Comparison of ENCODE assay signal across 25 cellular contexts in genomic region chr9:136190656-136191548, GRCh38. TPM values are rescaled to one million over a fixed set of nuclear protein-coding genes. Genes with fewer than 3 reads are reported as not detected.
DNase-seq lines count a peak whose midpoint lies in the region; ATAC-seq and TF ChIP-seq lines count a peak whose summit lies in the region.
"Had no signal": no experiment of that assay in that cellular context is flagged by ENCODE, and none has a peak within 500 bp of the region (broad histone marks: within the 10 kb centered on the region; RNA-seq: fewer than 3 reads in every experiment).

No MANE protein-coding gene starts in this region.

- H3K27ac ChIP-seq in BLaER1 treated with 17β-estradiol and CSF1 and Interleukin-3, amounts not matched to agents 10 nM and 100 nM = no peak overlapping the region
- H3K27ac ChIP-seq in GM23338 (ENCODE audit: low read depth) = no peak overlapping the region
- peak overlapping the region; percentile 100 for H3K27ac ChIP-seq in WERI-Rb-1
- H3K27ac ChIP-seq in neural progenitor cell = no peak overlapping the region
- H3K27ac ChIP-seq in prostate gland = no peak overlapping the region

- H3F3A ChIP-seq in GM23338 (replicated peaks; ENCODE audit: low read depth) (no peaks in the 10 kb centered on the region), neural progenitor cell (ENCODE audit: low read depth) (peaks cover 17% of the 10 kb centered on the region)

- TF ChIP-seq POLR2A in prostate gland (IDR thresholded peaks at IDR 0.05) = no peak

- H3K79me2 ChIP-seq in GM23338 (replicated peaks; ENCODE audit: insufficient read depth) (no peaks in the 10 kb centered on the region), neural progenitor cell (ENCODE audit: low read depth) (no peaks in the 10 kb centered on the region)

- H3K9me2 ChIP-seq in GM23338 (ENCODE audit: insufficient read depth) = no peaks in the 10 kb centered on the region
- H3K9me2 ChIP-seq: SK-N-SH had no signal

- DNase-seq in GM23338 (ENCODE audit: low spot score) (peak; percentile 7), WERI-Rb-1 (peak; percentile 46), neural progenitor cell (ENCODE audit: low spot score) (no peak), prostate gland (ENCODE audit: low spot score) (no peak)
- DNase-seq: BE2C; CD4-positive, alpha-beta T cell; COR-L47; DND-41; IMR-90; Kasumi-1; NCI-H1694; NCI-H2081; NCI-H2171; NCI-H446; NCI-H526 treated with DMSO at 0.1 percent for 48 hours; PC-3; SHP77 treated with DMSO at 0.1 percent for 48 hours; SK-N-SH; T-cell had no signal

- no peak for TF ChIP-seq CTCF in GM23338 (conservative IDR thresholded peaks at IDR 0.05; ENCODE audit: low read depth in 2 of 2)
- TF ChIP-seq CTCF in WERI-Rb-1 (IDR thresholded peaks at IDR 0.05; ENCODE audit: low read depth, low read length) = no peak
- TF ChIP-seq CTCF in neural progenitor cell (IDR thresholded peaks at IDR 0.05) = no peak
- TF ChIP-seq CTCF in prostate gland (IDR thresholded peaks at IDR 0.05) = no peak

- H3K4me1 Mint-ChIP-seq in GM23338 = peaks cover 16% of the 10 kb centered on the region
- no peaks in the 10 kb centered on the region for H3K4me1 Mint-ChIP-seq in neural progenitor cell
- H3K4me1 Mint-ChIP-seq: T-cell had no signal

- WGBS in prostate gland = 73% methylated on average over 24 of the region's 27 CpGs

- H3K9ac ChIP-seq in BLaER1 treated with 17β-estradiol and CSF1 and Interleukin-3, amounts not matched to agents 10 nM and 100 nM = peak overlapping the region in 2 of 11 experiments; percentile 18 to 44; a peak in 1 of 22 replicates
- H3K9ac ChIP-seq in neural progenitor cell = no peak overlapping the region
- H3K9ac ChIP-seq: SK-N-SH had no signal

- H3K27ac Mint-ChIP-seq in GM23338 (no peak overlapping the region), neural progenitor cell (no peak overlapping the region)
- H3K27ac Mint-ChIP-seq: CD4-positive, alpha-beta T cell had no signal

- peaks cover 0 to 63% (median 31%) of the 10 kb centered on the region in 11 experiments; a peak in 16 of 22 replicates for H4K20me1 ChIP-seq in BLaER1 treated with 17β-estradiol and CSF1 and Interleukin-3, amounts not matched to agents 10 nM and 100 nM
- H4K20me1 ChIP-seq in GM23338 (replicated peaks; ENCODE audit: insufficient read depth) (no peaks in the 10 kb centered on the region; the same call in 1 of the 2 replicates), neural progenitor cell (ENCODE audit: low read depth) (peaks cover 50% of the 10 kb centered on the region)

- H3K9me3 ChIP-seq in BLaER1 treated with 17β-estradiol and CSF1 and Interleukin-3, amounts not matched to agents 10 nM and 100 nM (replicated peaks in 1 of 11) = peaks cover 0 to 7% (median 0%) of the 10 kb centered on the region in 11 experiments; a peak in 12 of 22 replicates
- no peaks in the 10 kb centered on the region for H3K9me3 ChIP-seq in WERI-Rb-1 (ENCODE audit: severe bottlenecking)
- no peaks in the 10 kb centered on the region for H3K9me3 ChIP-seq in neural progenitor cell (ENCODE audit: low read depth)
- no peaks in the 10 kb centered on the region for H3K9me3 ChIP-seq in prostate gland
- H3K9me3 ChIP-seq: BE2C, HAP-1, SK-N-SH had no signal

- H3K9me3 Mint-ChIP-seq in GM23338 (no peaks in the 10 kb centered on the region), neural progenitor cell (no peaks in the 10 kb centered on the region)
- H3K9me3 Mint-ChIP-seq: CD4-positive, alpha-beta T cell; T-cell had no signal

- H3K27me3 ChIP-seq in BLaER1 treated with 17β-estradiol and CSF1 and Interleukin-3, amounts not matched to agents 10 nM and 100 nM = peaks cover 61 to 96% (median 68%) of the 10 kb centered on the region in 11 experiments
- H3K27me3 ChIP-seq in GM23338 (ENCODE audit: insufficient read depth) (peaks cover 57% of the 10 kb centered on the region), WERI-Rb-1 (ENCODE audit: insufficient read depth, low read depth, severe bottlenecking) (no peaks in the 10 kb centered on the region), neural progenitor cell (peaks cover 67% of the 10 kb centered on the region), prostate gland (replicated peaks; ENCODE audit: insufficient read depth) (peaks cover 47% of the 10 kb centered on the region)

- H3K4me1 ChIP-seq in BLaER1 treated with 17β-estradiol and CSF1 and Interleukin-3, amounts not matched to agents 10 nM and 100 nM = peaks cover 30 to 66% (median 47%) of the 10 kb centered on the region in 10 experiments
- H3K4me1 ChIP-seq in GM23338 (ENCODE audit: insufficient read depth) (peaks cover 17% of the 10 kb centered on the region), neural progenitor cell (peaks cover 25% of the 10 kb centered on the region), prostate gland (replicated peaks) (no peaks in the 10 kb centered on the region)
- H3K4me1 ChIP-seq: BE2C had no signal

- H3K4me2 ChIP-seq in BLaER1 treated with 17β-estradiol and CSF1 and Interleukin-3, amounts not matched to agents 10 nM and 100 nM = peak overlapping the region; percentile 2 to 98 (median 85); a peak in 20 of 22 replicates
- H3K4me2 ChIP-seq in GM23338 (no peak overlapping the region), neural progenitor cell (no peak overlapping the region)
- H3K4me2 ChIP-seq: SK-N-SH had no signal

- H3K27me3 Mint-ChIP-seq in GM23338 (ENCODE audit: insufficient read depth, low read depth, poor library complexity) = peaks cover 61% of the 10 kb centered on the region
- H3K27me3 Mint-ChIP-seq in neural progenitor cell (ENCODE audit: insufficient read depth, low read depth) = peaks cover 40% of the 10 kb centered on the region

- H3K36me3 ChIP-seq in BLaER1 treated with 17β-estradiol and CSF1 and Interleukin-3, amounts not matched to agents 10 nM and 100 nM = no peaks in the 10 kb centered on the region
- no peaks in the 10 kb centered on the region for H3K36me3 ChIP-seq in GM23338 (ENCODE audit: insufficient read depth)
- H3K36me3 ChIP-seq in WERI-Rb-1 = peaks cover 14% of the 10 kb centered on the region
- H3K36me3 ChIP-seq in neural progenitor cell = no peaks in the 10 kb centered on the region
- H3K36me3 ChIP-seq in prostate gland = no peaks in the 10 kb centered on the region
- H3K36me3 ChIP-seq: BE2C, HAP-1 had no signal

- H3K36me3 Mint-ChIP-seq in GM23338 (ENCODE audit: low read depth) (no peaks in the 10 kb centered on the region), neural progenitor cell (no peaks in the 10 kb centered on the region)
- H3K36me3 Mint-ChIP-seq: T-cell had no signal

- ATAC-seq in GM23338 = no peak
- ATAC-seq in HG02798 (IDR thresholded peaks at IDR 0.05; ENCODE audit: poor library complexity, unreplicated experiment) = no peak
- no peak for ATAC-seq in HG03442 (IDR thresholded peaks at IDR 0.05; ENCODE audit: unreplicated experiment)
- ATAC-seq: GM12878, PC-3, T-cell had no signal

- H2AFZ ChIP-seq in GM23338 (no peak overlapping the region), neural progenitor cell (replicated peaks) (no peak overlapping the region)

- H3K4me3 Mint-ChIP-seq in GM23338 (no peak overlapping the region), neural progenitor cell (peak overlapping the region; percentile 51)
- H3K4me3 Mint-ChIP-seq: CD4-positive, alpha-beta T cell; T-cell had no signal

- H3K4me3 ChIP-seq in BLaER1 treated with 17β-estradiol and CSF1 and Interleukin-3, amounts not matched to agents 10 nM and 100 nM = peak overlapping the region in 3 of 10 experiments; percentile 5 to 44 (median 38); a peak in 5 of 20 replicates
- H3K4me3 ChIP-seq in GM23338 (no peak overlapping the region), WERI-Rb-1 (ENCODE audit: low read depth, low read length) (peak overlapping the region; percentile 98), neural progenitor cell (no peak overlapping the region), prostate gland (no peak overlapping the region)
- H3K4me3 ChIP-seq: GM12878, HAP-1 had no signal

- intact Hi-C loops in prostate gland (cut with DNase I) = no loop called here

TF ChIP-seq in GM23338, 12 proteins besides CTCF, POLR2A, EP300 and RAD21 (continues in another document):
- no peak for TF ChIP-seq ZNF114 (CRISPR knock-in tag; IDR thresholded peaks at IDR 0.05)

RNA-seq across cellular contexts. Expression of gene LHX3, which starts 14.0 kb away (rescaled TPM):
- total RNA-seq in GM23338 (2014; rRNA removed; shearing (Covaris generic)) = not detected in 2 replicates
- 0.08 TPM in 1 of 2 replicates, not detected in the other for polyA plus RNA-seq in GM23338 (2016; fragmentation: Nextera tagmentation; extraction: Ambion mirVana)
- total RNA-seq in neural progenitor cell (ENCODE audit: low replicate concordance) (not detected in 2 replicates), prostate gland (1 to 10 TPM in 1 of 2 donors, not detected in 1; 1.3 TPM)
- total RNA-seq: GM12878, IMR-90, PC-3, RPMI7951 had no signal
- polyA plus RNA-seq: GM12878, IMR-90, SK-N-SH had no signal

RNA-seq across cellular contexts. Expression of gene QSOX2, which starts 54.7 kb away (rescaled TPM):
- total RNA-seq in GM23338 (2014; rRNA removed; shearing (Covaris generic)) = 25.5 and 29.2 TPM in 2 replicates
- polyA plus RNA-seq in GM23338 (2016; fragmentation: Nextera tagmentation; extraction: Ambion mirVana) = 9.2 and 10.5 TPM in 2 replicates
- total RNA-seq in neural progenitor cell (ENCODE audit: low replicate concordance) (17.1 and 19.6 TPM in 2 replicates), prostate gland (10 to 100 TPM in 1 of 2 donors, 1 to 10 TPM in 1; 4.3 to 12.2 TPM)

Comparison
In these comparisons a context has a peak if more than half of its experiments do, and no peak if none do; other contexts are left out.
1. H3K4me2 ChIP-seq: peak in BLaER1 treated with 17β-estradiol and CSF1 and Interleukin-3, amounts not matched to agents 10 nM and 100 nM (11 of 11); none in GM23338 (single experiment) and neural progenitor cell (single experiment).
2. DNase-seq: peak in GM23338 (single experiment) and WERI-Rb-1 (single experiment); none in neural progenitor cell (single experiment) and prostate gland (single experiment).